ENCODE assay signal across 8 cellular contexts in genomic region chr9:34126207-34127034, GRCh38. TPM values are rescaled to one million over a fixed set of nuclear protein-coding genes. Genes with fewer than 3 reads are reported as not detected.
DNase-seq lines count a peak whose midpoint lies in the region; ATAC-seq and TF ChIP-seq lines count a peak whose summit lies in the region.

DCAF12 (minus strand) TSS chr9:34126698; CDS start chr9:34126431, 267 bp downstream.

- POLR2A ChIA-PET in AG04449 (lab: Yijun Ruan, JAX) (interaction anchor here (0.8 kb wide), 1 partner anchor 128 kb away, joined by 4 read pairs; no protein-coding TSS in a partner anchor), activated B cell treated with CpG ODN at 0.5 μM for 24 hours (lab: Charles Lee) (interaction anchor here (0.6 to 1.2 kb wide), 2 partner anchors 52 to 273 kb away, joined by 3 to 6 read pairs; partner anchors contain the start of gene UBAP1)

- peaks cover 4% of the 10 kb centered on the region for H3F3A ChIP-seq in smooth muscle cell (ENCODE audit: low read depth)

- H3K36me3 ChIP-seq in smooth muscle cell (ENCODE audit: low read depth) = peaks cover 11% of the 10 kb centered on the region

- H3K79me2 ChIP-seq in smooth muscle cell (ENCODE audit: low read depth) = peaks cover 47% of the 10 kb centered on the region

- peak within 1 kb of the TSS; percentile 88 for H3K4me2 ChIP-seq in smooth muscle cell

- H2AFZ ChIP-seq in smooth muscle cell (ENCODE audit: low read depth) = peak within 1 kb of the TSS; percentile 85

- H4K20me1 ChIP-seq in smooth muscle cell (ENCODE audit: low read depth) = peaks cover 26% of the 10 kb centered on the region

- peaks cover 39% of the 10 kb centered on the region for H3K27me3 Mint-ChIP-seq in activated B cell treated with CpG ODN at 0.5 μM for 24 hours

- peaks cover 5% of the 10 kb centered on the region for H3K36me3 Mint-ChIP-seq in activated B cell treated with CpG ODN at 0.5 μM for 24 hours (ENCODE audit: low read depth)

- H3K4me1 Mint-ChIP-seq in activated B cell treated with CpG ODN at 0.5 μM for 24 hours = peaks cover 52% of the 10 kb centered on the region

- WGBS in smooth muscle cell (ENCODE audit: low lambda C conversion rate) = under 1% methylated on average over 67 of the region's 67 CpGs

- peak within 1 kb of the TSS; percentile 82 for H3K9ac ChIP-seq in smooth muscle cell (ENCODE audit: low read depth)

- DNase-seq in AG04449 (ENCODE audit: low read depth, low spot score) (peak; percentile 23), NCI-H2171 treated with DMSO at 0.1 percent for 48 hours (lab: John Stamatoyannopoulos, UW) (peak; percentile 76), activated B cell treated with CpG ODN at 0.5 μM for 24 hours (peak; percentile 71), cardiac fibroblast (ENCODE audit: low read depth in 2 of 2) (peak; percentile 94 to 95), iPS-NIHi7 (ENCODE audit: extremely low spot score) (peak; percentile 97), smooth muscle cell (lab: John Stamatoyannopoulos, UW; ENCODE audit: unreplicated experiment) (peak; percentile 82)

- peak within 1 kb of the TSS; percentile 87 for H3K27ac ChIP-seq in smooth muscle cell (ENCODE audit: low read depth)

- peak within 1 kb of the TSS; percentile 90 for H3K4me3 Mint-ChIP-seq in activated B cell treated with CpG ODN at 0.5 μM for 24 hours

- intact Hi-C loops in activated B cell treated with CpG ODN at 0.5 μM for 24 hours (cut with micrococcal nuclease) = loop anchor here (1.0 to 5.0 kb wide), 5 partner anchors 45 to 309 kb away; partner anchors contain the start of genes KIF24, NUDT2, UBAP1 and UBAP2

- ATAC-seq in GM18868 (IDR thresholded peaks at IDR 0.05; ENCODE audit: unreplicated experiment) = peak; percentile 88
- ATAC-seq in HG03103 (IDR thresholded peaks at IDR 0.05; ENCODE audit: low read depth, unreplicated experiment) = peak; percentile 64
- peak; percentile 81 for ATAC-seq in activated B cell treated with CpG ODN at 0.5 μM for 24 hours (ENCODE audit: low read depth)

- H3K9me3 ChIP-seq in smooth muscle cell (replicated peaks; ENCODE audit: low read depth) = no peaks in the 10 kb centered on the region

- peaks cover 18% of the 10 kb centered on the region for H3K4me1 ChIP-seq in smooth muscle cell (ENCODE audit: low read depth)

- peak within 1 kb of the TSS; percentile 72 for H3K27ac Mint-ChIP-seq in activated B cell treated with CpG ODN at 0.5 μM for 24 hours

- CTCF ChIA-PET in AG04449 (lab: Yijun Ruan, JAX) (interaction anchor here (1.5 to 7.9 kb wide), 2 partner anchors 21 to 127 kb away, joined by 4 to 63 read pairs; no protein-coding TSS in a partner anchor), activated B cell treated with CpG ODN at 0.5 μM for 24 hours (lab: Charles Lee) (no interaction called here)

- H3K4me3 ChIP-seq in AG04449 (ENCODE audit: low read depth, low read length) (peak within 1 kb of the TSS; percentile 95), cardiac fibroblast (replicated peaks in 1 of 2; ENCODE audit: low read depth in 2 of 2, low read length in 2 of 2) (peak within 1 kb of the TSS; percentile 93 to 99), smooth muscle cell (peak within 1 kb of the TSS; percentile 85)

- TF ChIP-seq CTCF in AG04449 (IDR thresholded peaks at IDR 0.05; ENCODE audit: insufficient read depth, low read length, missing control alignments) (no peak), activated B cell treated with CpG ODN at 0.5 μM for 24 hours (IDR thresholded peaks at IDR 0.05) (no peak), cardiac fibroblast (IDR thresholded peaks at IDR 0.05; ENCODE audit: low read depth, low read length) (peak; percentile 10), smooth muscle cell (IDR thresholded peaks at IDR 0.05; ENCODE audit: borderline replicate concordance, insufficient read depth, poor library complexity, severe bottlenecking) (no peak)

- H3K9me3 Mint-ChIP-seq in activated B cell treated with CpG ODN at 0.5 μM for 24 hours = no peaks in the 10 kb centered on the region

- H3K27me3 ChIP-seq in smooth muscle cell (ENCODE audit: low read depth) = no peaks in the 10 kb centered on the region

RNA-seq across cellular contexts. Expression of gene DCAF12, which starts in this region (rescaled TPM):
- total RNA-seq in activated B cell treated with CpG ODN at 0.5 μM for 24 hours (3.8 and 5.9 TPM in 2 replicates), smooth muscle cell (23.4 and 26.5 TPM in 2 replicates)
- 16.1 and 20.3 TPM in 2 replicates for polyA plus RNA-seq in smooth muscle cell

Comparison
In these comparisons a context has a peak if more than half of its experiments do, and no peak if none do; other contexts are left out.
1. Peak in every context shown above with its lines: DNase-seq, ATAC-seq, H3K4me3 ChIP-seq and H3K27ac ChIP-seq.
2. DNase-seq: peak in every context shown above with its lines; median percentile 97 in iPS-NIHi7; 94 in cardiac fibroblast; 82 in smooth muscle cell; 76 in NCI-H2171 treated with DMSO at 0.1 percent for 48 hours; 71 in activated B cell treated with CpG ODN at 0.5 μM for 24 hours; 23 in AG04449.